ENCODE assay signal across 21 cellular contexts in the genomic region with DNA sequence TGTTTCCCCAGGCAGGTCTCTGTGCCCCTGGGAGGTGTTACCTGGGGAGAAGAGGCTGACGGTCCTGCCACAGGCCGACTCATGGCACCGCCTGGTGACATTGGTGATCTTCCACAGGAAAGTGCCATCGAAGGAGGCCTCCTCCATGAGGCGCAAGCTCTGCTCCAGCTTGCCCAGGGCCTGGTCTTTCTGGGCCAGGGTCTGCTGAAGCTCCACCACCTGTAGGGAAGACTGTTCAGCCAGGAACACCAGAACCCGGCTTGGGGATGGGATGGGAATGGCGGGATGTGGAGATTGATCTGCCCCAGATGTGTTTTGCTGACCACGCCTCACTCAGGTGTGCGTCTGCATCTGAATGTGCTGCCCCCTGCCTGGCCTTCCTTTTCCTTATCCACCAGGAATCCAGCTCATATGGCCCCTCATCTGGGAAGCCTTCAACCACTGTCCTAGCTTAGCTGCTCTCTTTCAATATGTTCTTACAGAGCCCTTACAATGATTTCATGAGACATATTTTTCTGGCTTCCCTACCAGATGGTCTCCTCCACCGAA. TPM values are rescaled to one million over a fixed set of nuclear protein-coding genes. Genes with fewer than 3 reads are reported as not detected.
DNase-seq lines count a peak whose midpoint lies in the region; ATAC-seq lines count a peak whose summit lies in the region.
"Had no signal": no experiment of that assay in that cellular context is flagged by ENCODE, and none has a peak within 500 bp of the region (broad histone marks: within the 10 kb centered on the region; RNA-seq: fewer than 3 reads in every experiment).

No MANE protein-coding gene starts in this region.

- H3K9me3 Mint-ChIP-seq in activated naive CD4-positive, alpha-beta T cell treated with anti-CD3 and anti-CD28 coated beads, Interleukin-2, amount 50 U/mL, for 24 hours: no peaks in the 10 kb centered on the region
- no peaks in the 10 kb centered on the region for H3K9me3 Mint-ChIP-seq in activated naive CD4-positive, alpha-beta T cell treated with anti-CD3 and anti-CD28 coated beads, Interleukin-2, amount 50 U/mL, for 72 hours
- no peaks in the 10 kb centered on the region for H3K9me3 Mint-ChIP-seq in naive thymus-derived CD8-positive, alpha-beta T cell
- H3K9me3 Mint-ChIP-seq: CD14-positive monocyte, type B pancreatic cell had no signal

- peak overlapping the region; percentile 78 for H3K4me3 Mint-ChIP-seq in activated naive CD4-positive, alpha-beta T cell treated with anti-CD3 and anti-CD28 coated beads, Interleukin-2, amount 50 U/mL, for 24 hours
- peak overlapping the region in 4 of 10 donors; percentile 26 to 39 (median 31) for H3K4me3 Mint-ChIP-seq in naive thymus-derived CD8-positive, alpha-beta T cell
- H3K4me3 Mint-ChIP-seq: CD14-positive monocyte, type B pancreatic cell had no signal

- peak overlapping the region; percentile 72 for H3K27ac Mint-ChIP-seq in activated naive CD4-positive, alpha-beta T cell treated with anti-CD3 and anti-CD28 coated beads, Interleukin-2, amount 50 U/mL, for 24 hours
- peak overlapping the region; percentile 88 to 91 for H3K27ac Mint-ChIP-seq in activated naive CD4-positive, alpha-beta T cell treated with anti-CD3 and anti-CD28 coated beads, Interleukin-2, amount 50 U/mL, for 72 hours
- peak overlapping the region; percentile 37 to 87 (median 72) for H3K27ac Mint-ChIP-seq in naive thymus-derived CD8-positive, alpha-beta T cell
- H3K27ac Mint-ChIP-seq: type B pancreatic cell had no signal

- H3K36me3 ChIP-seq in H7 (replicated peaks; ENCODE audit: control insufficient read depth, insufficient read depth, low read length): no peaks in the 10 kb centered on the region
- H3K36me3 ChIP-seq: SJSA1 had no signal

- POLR2A ChIA-PET in naive thymus-derived CD8-positive, alpha-beta T cell (lab: Charles Lee): interaction anchor here (37.3 to 45.2 kb wide), 2 partner anchors 7 to 13 kb away, joined by 1842 read pairs; a partner anchor contains a TSS

- no peaks in the 10 kb centered on the region for H3K27me3 Mint-ChIP-seq in activated naive CD4-positive, alpha-beta T cell treated with anti-CD3 and anti-CD28 coated beads, Interleukin-2, amount 50 U/mL, for 24 hours
- no peaks in the 10 kb centered on the region for H3K27me3 Mint-ChIP-seq in naive thymus-derived CD8-positive, alpha-beta T cell
- H3K27me3 Mint-ChIP-seq: type B pancreatic cell had no signal

- no peaks in the 10 kb centered on the region for H3K27me3 ChIP-seq in H7 (ENCODE audit: control insufficient read depth, insufficient read depth, low read length)
- H3K27me3 ChIP-seq: heart left ventricle, SJSA1, stomach had no signal

- peaks cover 58% of the 10 kb centered on the region for H3K36me3 Mint-ChIP-seq in activated naive CD4-positive, alpha-beta T cell treated with anti-CD3 and anti-CD28 coated beads, Interleukin-2, amount 50 U/mL, for 24 hours
- H3K36me3 Mint-ChIP-seq in activated naive CD4-positive, alpha-beta T cell treated with anti-CD3 and anti-CD28 coated beads, Interleukin-2, amount 50 U/mL, for 72 hours: peaks cover 78 to 84% of the 10 kb centered on the region in 2 donors
- H3K36me3 Mint-ChIP-seq in naive thymus-derived CD8-positive, alpha-beta T cell: peaks cover 6 to 91% (median 54%) of the 10 kb centered on the region in 3 donors
- H3K36me3 Mint-ChIP-seq: type B pancreatic cell had no signal

- no peak overlapping the region for H3K4me3 ChIP-seq in H7 (ENCODE audit: insufficient read depth, low read depth, low read length)
- H3K4me3 ChIP-seq: heart left ventricle, PC-9, SJSA1, skin epidermis, stomach had no signal

- ATAC-seq in activated naive CD4-positive, alpha-beta T cell treated with anti-CD3 and anti-CD28 coated beads, Interleukin-2, amount 50 U/mL, for 72 hours: no peak
- no peak for ATAC-seq in naive thymus-derived CD8-positive, alpha-beta T cell
- ATAC-seq in HG03432 (IDR thresholded peaks at IDR 0.05; ENCODE audit: unreplicated experiment): no peak
- ATAC-seq: heart left ventricle had no signal

- H3K4me1 Mint-ChIP-seq in activated naive CD4-positive, alpha-beta T cell treated with anti-CD3 and anti-CD28 coated beads, Interleukin-2, amount 50 U/mL, for 24 hours: peaks cover 85% of the 10 kb centered on the region
- H3K4me1 Mint-ChIP-seq in naive thymus-derived CD8-positive, alpha-beta T cell: peaks cover 30 to 86% (median 83%) of the 10 kb centered on the region in 4 donors

- DNase-seq in activated naive CD4-positive, alpha-beta T cell treated with Interleukin-2 at 50 U/mL for 16 hours: no peak
- DNase-seq in H7 (peak; percentile 70), DMS53 (lab: John Stamatoyannopoulos, UW) (no peak), GF-D8 (lab: John Stamatoyannopoulos, UW) (no peak)
- DNase-seq in activated naive CD4-positive, alpha-beta T cell treated with anti-CD3 and anti-CD28 coated beads, Interleukin-2, amount 50 U/mL, for 72 hours (ENCODE audit: low spot score in 2 of 2): no peak
- no peak for DNase-seq in naive thymus-derived CD8-positive, alpha-beta T cell
- DNase-seq: cortex of kidney; heart left ventricle; Karpas-422; NCI-H187 treated with DMSO at 0.1 percent for 48 hours; NCI-H226; PC-9; stimulated activated CD4-positive, alpha-beta T cell treated with anti-CD3 and anti-CD28 coated beads, Interleukin-2, amount 100 ng/mL, for 24 hours; stomach; T-helper 9 cell had no signal

RNA-seq across cellular contexts. Expression of a gene that starts 15.2 kb away (rescaled TPM):
- total RNA-seq in H7 (2014; rRNA removed; shearing (Covaris generic)): 0.97 and 1.4 TPM in 2 replicates
- total RNA-seq in activated naive CD4-positive, alpha-beta T cell treated with anti-CD3 and anti-CD28 coated beads, Interleukin-2, amount 50 U/mL, for 72 hours: 100 to 1,000 TPM in 1 of 2 donors, 10 to 100 TPM in 1; 99.5 to 100 TPM
- 100 to 1,000 TPM; 125 to 126 TPM for total RNA-seq in naive thymus-derived CD8-positive, alpha-beta T cell
- polyA plus RNA-seq in naive thymus-derived CD8-positive, alpha-beta T cell: 1 to 10 TPM; 3.7 to 7.0 (median 4.9) TPM

RNA-seq across cellular contexts. Expression of a gene that starts 34.4 kb away (rescaled TPM):
- 35.5 and 40.1 TPM in 2 replicates for total RNA-seq in H7 (2014; rRNA removed; shearing (Covaris generic))
- total RNA-seq in activated naive CD4-positive, alpha-beta T cell treated with anti-CD3 and anti-CD28 coated beads, Interleukin-2, amount 50 U/mL, for 72 hours: 100 to 1,000 TPM; 305 to 312 TPM
- total RNA-seq in naive thymus-derived CD8-positive, alpha-beta T cell: 100 to 1,000 TPM; 143 to 144 TPM
- 10 to 100 TPM in 1 of 3 donors, 1 to 10 TPM in 2; 6.3 to 11.8 (median 9.4) TPM for polyA plus RNA-seq in naive thymus-derived CD8-positive, alpha-beta T cell

Comparison
In these comparisons a context has a peak if more than half of its experiments do, and no peak if none do; other contexts are left out.
1. RNA of a gene that starts 15.2 kb away (total RNA-seq): 125 to 126 TPM in naive thymus-derived CD8-positive, alpha-beta T cell and 99.5 to 100 TPM in activated naive CD4-positive, alpha-beta T cell treated with anti-CD3 and anti-CD28 coated beads, Interleukin-2, amount 50 U/mL, for 72 hours; 0.97 to 1.4 TPM in H7; every median in the first group is over 10 times any median in the second.
2. Peak in every context shown above with its lines, with median percentiles within 50 percentile points of each other: H3K27ac Mint-ChIP-seq.